9 cellular contexts compared by ENCODE assay signal in genomic region chr3:187025254-187025655, GRCh38.
A peak's percentile ranks its signal among the peaks of the same experiment; 100 is the strongest.
DNase-seq lines count a peak whose midpoint lies in the region; ATAC-seq lines count a peak whose summit lies in the region.
"Had no signal": no experiment of that assay in that cellular context is flagged by ENCODE, and none has a peak within 500 bp of the region (broad histone marks: within the 10 kb centered on the region; RNA-seq: fewer than 3 reads in every experiment).

No MANE protein-coding gene starts in this region.

- DNase-seq in KBM-7 (peak; percentile 60), caudate nucleus (lab: John Stamatoyannopoulos, UW) (no peak), UCSD-AML1 (lab: John Stamatoyannopoulos, UW; ENCODE audit: unreplicated experiment) (no peak), middle frontal gyrus (ENCODE audit: extremely low spot score, low spot score) (no peak), OCI-M2 (lab: John Stamatoyannopoulos, UW; ENCODE audit: unreplicated experiment) (no peak)
- peak; percentile 54 for DNase-seq in activated naive CD4-positive, alpha-beta T cell treated with anti-CD3 and anti-CD28 coated beads, Interleukin-2, amount 50 U/mL, for 16 hours
- peak; percentile 25 for DNase-seq in stimulated activated CD8-positive, alpha-beta memory T cell treated with anti-CD3 and anti-CD28 coated beads, Interleukin-12 subunit alpha, Interleukin-12 subunit beta, amount 100 ng/mL, for 1 hour (ENCODE audit: low read depth)

- ATAC-seq in GM19463 (IDR thresholded peaks at IDR 0.05; ENCODE audit: unreplicated experiment), result peak; percentile 28

- H3K27ac ChIP-seq in caudate nucleus (ENCODE audit: low read depth, low read length), result no peak overlapping the region
- H3K27ac ChIP-seq: HL-60 had no signal

- in situ Hi-C loops in KBM-7 (cut with MboI; ENCODE audit: low pct_unique_long_range_greater_than_20kb, low sequenced_read_pairs), result no loop called here

Comparison
In these comparisons a context has a peak if more than half of its experiments do, and no peak if none do; other contexts are left out.
1. DNase-seq: peak in KBM-7 (single experiment), activated naive CD4-positive, alpha-beta T cell treated with anti-CD3 and anti-CD28 coated beads, Interleukin-2, amount 50 U/mL, for 16 hours (single experiment) and stimulated activated CD8-positive, alpha-beta memory T cell treated with anti-CD3 and anti-CD28 coated beads, Interleukin-12 subunit alpha, Interleukin-12 subunit beta, amount 100 ng/mL, for 1 hour (single experiment); none in caudate nucleus (0 of 61), UCSD-AML1 (single experiment), middle frontal gyrus (single experiment) and OCI-M2 (single experiment).